Comparison of ENCODE assay signal across 1 cellular context in genomic region chr6:1536526-1537429, GRCh38.
TF ChIP-seq lines count a peak whose summit lies in the region.

No MANE protein-coding gene starts in this region.

TF ChIP-seq in GM23338, 12 proteins besides CTCF, POLR2A, EP300 and RAD21:
- no peak for TF ChIP-seq REST (IDR thresholded peaks at IDR 0.05; ENCODE audit: unreplicated experiment)
- no peak for TF ChIP-seq ZNF462 (CRISPR knock-in tag; IDR thresholded peaks at IDR 0.05)
- no peak for TF ChIP-seq JUNB (IDR thresholded peaks at IDR 0.05; ENCODE audit: unreplicated experiment)
- no peak for TF ChIP-seq CREB1 (CRISPR knock-in tag; IDR thresholded peaks at IDR 0.05; ENCODE audit: low read depth)
- TF ChIP-seq EZH2phosphoT487 (IDR thresholded peaks at IDR 0.05; ENCODE audit: unreplicated experiment) = no peak
- no peak for TF ChIP-seq STAT1 (IDR thresholded peaks at IDR 0.05; ENCODE audit: unreplicated experiment)
- no peak for TF ChIP-seq POLR2AphosphoS5 (IDR thresholded peaks at IDR 0.05; ENCODE audit: low read depth)
- TF ChIP-seq EZH2 (IDR thresholded peaks at IDR 0.05; ENCODE audit: low read depth, unreplicated experiment) = no peak
- no peak for TF ChIP-seq ZNF331 (CRISPR knock-in tag; IDR thresholded peaks at IDR 0.05; ENCODE audit: low read depth)
- TF ChIP-seq ETS1 (IDR thresholded peaks at IDR 0.05) = no peak
- no peak for TF ChIP-seq ZNF114 (CRISPR knock-in tag; IDR thresholded peaks at IDR 0.05)
- no peak for TF ChIP-seq NANOG (IDR thresholded peaks at IDR 0.05; ENCODE audit: borderline replicate concordance)
